Comparison of ENCODE assay signal across 8 cellular contexts in genomic region chr11:122981388-122982264, GRCh38. TPM values are rescaled to one million over a fixed set of nuclear protein-coding genes. Genes with fewer than 3 reads are reported as not detected.
DNase-seq lines count a peak whose midpoint lies in the region; ATAC-seq lines count a peak whose summit lies in the region.

Gene BSX, minus strand, starts transcription at chr11:122981834. Its CDS starts 163 bp downstream, at chr11:122981671.

- DNase-seq in NCI-H524 (lab: John Stamatoyannopoulos, UW) (peak; percentile 17 to 29), NCI-H524 treated with DMSO at 0.1 percent for 48 hours (lab: John Stamatoyannopoulos, UW) (no peak), SK-MEL-5 (ENCODE audit: low read depth, low spot score) (peak; percentile 50), iPS-NIHi7 (ENCODE audit: extremely low spot score) (peak; percentile 92)
- DNase-seq in activated naive CD8-positive, alpha-beta T cell treated with anti-CD3 and anti-CD28 coated beads, Interleukin-2, amount 10 ng/mL, durations not matched to agents 7 days and 5 days = peak; percentile 81
- peak; percentile 62 for DNase-seq in stimulated activated CD4-positive, alpha-beta T cell treated with anti-CD3 and anti-CD28 coated beads, Interleukin-4, amount 100 ng/mL, for 1 hour

- ATAC-seq in activated naive CD8-positive, alpha-beta T cell treated with anti-CD3 and anti-CD28 coated beads, Interleukin-2, amount 10 ng/mL, durations not matched to agents 7 days and 5 days (ENCODE audit: low read depth) = peak; percentile 69
- ATAC-seq in HG03469 (IDR thresholded peaks at IDR 0.05; ENCODE audit: unreplicated experiment) = no peak
- ATAC-seq in GM21367 (IDR thresholded peaks at IDR 0.05; ENCODE audit: unreplicated experiment) = no peak

- POLR2A ChIA-PET in activated naive CD8-positive, alpha-beta T cell treated with anti-CD3 and anti-CD28 coated beads, Interleukin-2, amount 10 ng/mL, durations not matched to agents 7 days and 5 days (lab: Charles Lee) = no interaction called here

- peaks cover 3% of the 10 kb centered on the region for H3K9me3 Mint-ChIP-seq in activated naive CD8-positive, alpha-beta T cell treated with anti-CD3 and anti-CD28 coated beads, Interleukin-2, amount 10 ng/mL, durations not matched to agents 7 days and 5 days

- peaks cover 23% of the 10 kb centered on the region for H3K4me1 Mint-ChIP-seq in activated naive CD8-positive, alpha-beta T cell treated with anti-CD3 and anti-CD28 coated beads, Interleukin-2, amount 10 ng/mL, durations not matched to agents 7 days and 5 days

- no peak within 1 kb of the TSS for H3K4me3 Mint-ChIP-seq in activated naive CD8-positive, alpha-beta T cell treated with anti-CD3 and anti-CD28 coated beads, Interleukin-2, amount 10 ng/mL, durations not matched to agents 7 days and 5 days

- H3K27me3 Mint-ChIP-seq in activated naive CD8-positive, alpha-beta T cell treated with anti-CD3 and anti-CD28 coated beads, Interleukin-2, amount 10 ng/mL, durations not matched to agents 7 days and 5 days = peaks cover 93% of the 10 kb centered on the region

- H3K36me3 Mint-ChIP-seq in activated naive CD8-positive, alpha-beta T cell treated with anti-CD3 and anti-CD28 coated beads, Interleukin-2, amount 10 ng/mL, durations not matched to agents 7 days and 5 days = peaks cover 3% of the 10 kb centered on the region

- in situ Hi-C loops in SK-MEL-5 (cut with HindIII; ENCODE audit: low pct_unique_long_range_greater_than_20kb, low sequenced_read_pairs) = no loop called here

- peak within 1 kb of the TSS; percentile 6 for H3K27ac Mint-ChIP-seq in activated naive CD8-positive, alpha-beta T cell treated with anti-CD3 and anti-CD28 coated beads, Interleukin-2, amount 10 ng/mL, durations not matched to agents 7 days and 5 days

RNA-seq across cellular contexts. Expression of gene BSX, which starts in this region (rescaled TPM):
- total RNA-seq in SK-MEL-5 (2014; rRNA removed; shearing (Covaris generic)) = not detected in 2 replicates
- polyA plus RNA-seq in SK-MEL-5 (2015; cell fraction: cytosol; rRNA removed) = not detected in 2 replicates
- polyA plus RNA-seq in SK-MEL-5 (2015; cell fraction: nucleus; rRNA removed) = not detected in 2 replicates
- total RNA-seq in activated naive CD8-positive, alpha-beta T cell treated with anti-CD3 and anti-CD28 coated beads, Interleukin-2, amount 10 ng/mL, durations not matched to agents 7 days and 5 days = not detected

Comparison
In these comparisons a context has a peak if more than half of its experiments do, and no peak if none do; other contexts are left out.
1. Peak in DNase-seq in SK-MEL-5; RNA of the gene not detected or under 1 TPM.
2. Peak in DNase-seq and ATAC-seq in activated naive CD8-positive, alpha-beta T cell treated with anti-CD3 and anti-CD28 coated beads, Interleukin-2, amount 10 ng/mL, durations not matched to agents 7 days and 5 days; RNA of the gene not detected or under 1 TPM.